ENCODE assay signal across 14 cellular contexts in genomic region chr16:13510425-13511151, GRCh38.
DNase-seq lines count a peak whose midpoint lies in the region; ATAC-seq and TF ChIP-seq lines count a peak whose summit lies in the region.
"Had no signal": no experiment of that assay in that cellular context is flagged by ENCODE, and none has a peak within 500 bp of the region (broad histone marks: within the 10 kb centered on the region; RNA-seq: fewer than 3 reads in every experiment).

No MANE protein-coding gene starts in this region.

- no peaks in the 10 kb centered on the region for H3K79me2 ChIP-seq in PC-9 (ENCODE audit: low read depth)

- H3K4me1 ChIP-seq in A673 (ENCODE audit: insufficient read depth, low read length, poor library complexity, severe bottlenecking): no peaks in the 10 kb centered on the region
- no peaks in the 10 kb centered on the region for H3K4me1 ChIP-seq in PC-9 (replicated peaks; ENCODE audit: insufficient read depth)
- no peaks in the 10 kb centered on the region for H3K4me1 ChIP-seq in psoas muscle
- H3K4me1 ChIP-seq: spleen had no signal

- H3F3A ChIP-seq in PC-9 (ENCODE audit: insufficient read depth, low read depth): no peaks in the 10 kb centered on the region

- intact Hi-C loops in A673 (cut with micrococcal nuclease; ENCODE audit: unreplicated experiment) (no loop called here), PC-9 (cut with micrococcal nuclease; ENCODE audit: unreplicated experiment) (no loop called here), psoas muscle (cut with DNase I) (no loop called here)

- H3K9me3 ChIP-seq in A673 (ENCODE audit: low read depth, low read length, poor library complexity, severe bottlenecking): peaks cover 8% of the 10 kb centered on the region
- 0 out of 2 replicates have a peak, but pooled peaks cover 3% of the 10 kb centered on the region for H3K9me3 ChIP-seq in PC-9 (ENCODE audit: insufficient read depth, low read depth)
- peaks cover 13% of the 10 kb centered on the region for H3K9me3 ChIP-seq in psoas muscle

- H3K27ac ChIP-seq in A673 (ENCODE audit: low read depth, low read length, poor library complexity, severe bottlenecking) (no peak overlapping the region), PC-9 (no peak overlapping the region), psoas muscle (no peak overlapping the region)
- H3K27ac ChIP-seq: spleen had no signal

- POLR2A ChIA-PET in A673 (lab: Charles Lee; ENCODE audit: low non-redundant PET): no interaction called here
- POLR2A ChIA-PET in PC-9 (lab: Charles Lee; ENCODE audit: unreplicated experiment): no interaction called here

- no peaks in the 10 kb centered on the region for H4K20me1 ChIP-seq in PC-9 (ENCODE audit: insufficient read depth)

- WGBS in psoas muscle, 3 donors: 73% methylated on average over 5 of the region's 5 CpGs

- CTCF ChIA-PET in A673 (lab: Charles Lee): no interaction called here
- CTCF ChIA-PET in PC-9 (lab: Charles Lee): no interaction called here

- no peak overlapping the region for H3K4me2 ChIP-seq in PC-9

- no peaks in the 10 kb centered on the region for H3K9me2 ChIP-seq in PC-9 (ENCODE audit: insufficient read depth)

- no TSS peak for BruUV-seq in A673 (replicated peaks; lab: Mats Ljungman, UMichigan)
- no TSS peak for BruUV-seq in PC-9 (replicated peaks; lab: Mats Ljungman, UMichigan)

- H3K9me3 Mint-ChIP-seq in stimulated activated effector memory CD8-positive, alpha-beta T cell treated with anti-CD3 and anti-CD28 coated beads, Interleukin-12 subunit alpha, Interleukin-12 subunit beta, amount 100 ng/mL, for 72 hours: peaks cover 22% of the 10 kb centered on the region

- peak; percentile 29 for TF ChIP-seq CTCF in A673 (conservative IDR thresholded peaks at IDR 0.05; ENCODE audit: low read depth, low read length)
- TF ChIP-seq CTCF in GM12873 (IDR thresholded peaks at IDR 0.05; ENCODE audit: insufficient read depth, low read depth, low read length, missing control alignments): peak; percentile 51
- peak; percentile 49 for TF ChIP-seq CTCF in PC-9 (conservative IDR thresholded peaks at IDR 0.05)
- no peak for TF ChIP-seq CTCF in psoas muscle (IDR thresholded peaks at IDR 0.05)

- no peaks in the 10 kb centered on the region for H3K36me3 Mint-ChIP-seq in stimulated activated effector memory CD8-positive, alpha-beta T cell treated with anti-CD3 and anti-CD28 coated beads, Interleukin-12 subunit alpha, Interleukin-12 subunit beta, amount 100 ng/mL, for 72 hours
- H3K36me3 Mint-ChIP-seq: activated naive CD4-positive, alpha-beta T cell treated with anti-CD3 and anti-CD28 coated beads, Interleukin-2, amount 10 ng/mL, durations not matched to agents 7 days and 5 days; brain had no signal

- H3K36me3 ChIP-seq in A673 (ENCODE audit: insufficient read depth, low read length, poor library complexity, severe bottlenecking) (no peaks in the 10 kb centered on the region), PC-9 (ENCODE audit: low read depth) (no peaks in the 10 kb centered on the region), psoas muscle (ENCODE audit: insufficient read depth in 1 of 2, low read depth in 1 of 2) (no peaks in the 10 kb centered on the region)
- H3K36me3 ChIP-seq: spleen had no signal

- no peak for DNase-seq in A673 (ENCODE audit: low spot score)
- no peak for DNase-seq in PC-9
- DNase-seq in iPS DF 4.7 (ENCODE audit: extremely low read depth, low spot score): peak; percentile 25
- no peak for DNase-seq in SIG-M5 (lab: John Stamatoyannopoulos, UW)
- DNase-seq in stimulated activated effector memory CD8-positive, alpha-beta T cell treated with anti-CD3 and anti-CD28 coated beads, Interleukin-12 subunit alpha, Interleukin-12 subunit beta, amount 100 ng/mL, for 72 hours (ENCODE audit: low spot score in 2 of 2): no peak
- DNase-seq in psoas muscle: no peak
- DNase-seq in NOMO-1 treated with DMSO at 0.1 percent for 48 hours (lab: John Stamatoyannopoulos, UW; ENCODE audit: unreplicated experiment): no peak
- DNase-seq: activated naive CD4-positive, alpha-beta T cell treated with anti-CD3 and anti-CD28 coated beads, Interleukin-2, amount 10 ng/mL, durations not matched to agents 7 days and 5 days; effector CD4-positive, alpha-beta T cell; foreskin fibroblast; NCI-H1048; spleen had no signal

- ATAC-seq in stimulated activated effector memory CD8-positive, alpha-beta T cell treated with anti-CD3 and anti-CD28 coated beads, Interleukin-12 subunit alpha, Interleukin-12 subunit beta, amount 100 ng/mL, for 72 hours: no peak
- ATAC-seq in psoas muscle: no peak

- H3K4me3 ChIP-seq in A673 (ENCODE audit: low read depth, low read length, poor library complexity, severe bottlenecking) (no peak overlapping the region), PC-9 (no peak overlapping the region), psoas muscle (no peak overlapping the region)
- H3K4me3 ChIP-seq: spleen had no signal

- H2AFZ ChIP-seq in PC-9: no peak overlapping the region

- H3K27me3 ChIP-seq in A673 (replicated peaks; ENCODE audit: insufficient read depth, low read depth, low read length, poor library complexity) (no peaks in the 10 kb centered on the region), PC-9 (ENCODE audit: insufficient read depth, low read depth) (no peaks in the 10 kb centered on the region), psoas muscle (ENCODE audit: insufficient read depth in 3 of 3, low read length in 2 of 3) (no peaks in the 10 kb centered on the region)
- H3K27me3 ChIP-seq: spleen had no signal

- H3K4me3 Mint-ChIP-seq in stimulated activated effector memory CD8-positive, alpha-beta T cell treated with anti-CD3 and anti-CD28 coated beads, Interleukin-12 subunit alpha, Interleukin-12 subunit beta, amount 100 ng/mL, for 72 hours: no peak overlapping the region
- H3K4me3 Mint-ChIP-seq: activated naive CD4-positive, alpha-beta T cell treated with anti-CD3 and anti-CD28 coated beads, Interleukin-2, amount 10 ng/mL, durations not matched to agents 7 days and 5 days; brain had no signal

- no peaks in the 10 kb centered on the region for H3K4me1 Mint-ChIP-seq in stimulated activated effector memory CD8-positive, alpha-beta T cell treated with anti-CD3 and anti-CD28 coated beads, Interleukin-12 subunit alpha, Interleukin-12 subunit beta, amount 100 ng/mL, for 72 hours
- H3K4me1 Mint-ChIP-seq: activated naive CD4-positive, alpha-beta T cell treated with anti-CD3 and anti-CD28 coated beads, Interleukin-2, amount 10 ng/mL, durations not matched to agents 7 days and 5 days; brain had no signal

- H3K27ac Mint-ChIP-seq in stimulated activated effector memory CD8-positive, alpha-beta T cell treated with anti-CD3 and anti-CD28 coated beads, Interleukin-12 subunit alpha, Interleukin-12 subunit beta, amount 100 ng/mL, for 72 hours: no peak overlapping the region
- H3K27ac Mint-ChIP-seq: activated naive CD4-positive, alpha-beta T cell treated with anti-CD3 and anti-CD28 coated beads, Interleukin-2, amount 10 ng/mL, durations not matched to agents 7 days and 5 days; brain had no signal
